ENCODE assay signal across 18 cellular contexts in the genomic region with DNA sequence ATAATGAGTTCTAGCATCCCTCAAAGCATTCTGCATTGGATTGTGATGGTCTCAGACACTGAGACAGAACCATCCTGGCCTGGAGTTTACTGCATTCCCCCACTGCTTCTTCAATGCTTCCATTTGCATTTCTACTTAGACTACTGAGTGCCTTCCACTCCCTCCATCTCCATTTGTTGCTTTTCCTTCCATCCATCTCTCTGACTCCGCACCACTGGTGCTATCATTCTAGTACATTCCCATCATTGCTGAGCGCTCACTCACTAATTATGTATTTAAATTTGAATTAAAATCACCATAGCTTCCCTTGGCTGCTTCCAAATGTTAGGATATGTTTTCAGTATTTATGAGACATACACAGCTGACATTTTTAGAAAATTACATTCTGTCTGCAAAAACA. TPM values are rescaled to one million over a fixed set of nuclear protein-coding genes. Genes with fewer than 3 reads are reported as not detected.
"Had no signal": no experiment of that assay in that cellular context is flagged by ENCODE, and none has a peak within 500 bp of the region (broad histone marks: within the 10 kb centered on the region; RNA-seq: fewer than 3 reads in every experiment).

No MANE protein-coding gene starts in this region.

- H3K27ac ChIP-seq: heart right ventricle, tibial artery, uterus had no signal

- H3K4me3 Mint-ChIP-seq: activated CD4-positive, alpha-beta T cell treated with anti-CD3 and anti-CD28 coated beads, Interleukin-2, amount 10 ng/mL, durations not matched to agents 7 days and 5 days; activated CD8-positive, alpha-beta T cell treated with anti-CD3 and anti-CD28 coated beads, Interleukin-2, amount 10 ng/mL, durations not matched to agents 7 days and 5 days; activated naive CD4-positive, alpha-beta T cell treated with anti-CD3 and anti-CD28 coated beads for 36 hours; activated T-cell treated with anti-CD3 and anti-CD28 coated beads, Interleukin-2, amount 50 U/mL, for 4 hours; central memory CD8-positive, alpha-beta T cell; nephron progenitor cell had no signal

- H3K4me1 Mint-ChIP-seq: activated CD4-positive, alpha-beta T cell treated with anti-CD3 and anti-CD28 coated beads, Interleukin-2, amount 10 ng/mL, durations not matched to agents 7 days and 5 days; central memory CD8-positive, alpha-beta T cell; nephron progenitor cell had no signal

- H3K36me3 ChIP-seq: heart right ventricle, tibial artery, uterus had no signal

- H3K9me3 Mint-ChIP-seq: activated CD4-positive, alpha-beta T cell treated with anti-CD3 and anti-CD28 coated beads, Interleukin-2, amount 10 ng/mL, durations not matched to agents 7 days and 5 days; activated naive CD4-positive, alpha-beta T cell treated with anti-CD3 and anti-CD28 coated beads for 36 hours; nephron progenitor cell had no signal

- H3K9me3 ChIP-seq: heart right ventricle, tibial artery, uterus had no signal

- ATAC-seq: activated CD4-positive, CD25-positive, alpha-beta regulatory T cell treated with anti-CD3 and anti-CD28 coated beads, Interleukin-2, amount 50 U/mL, for 24 hours; activated CD8-positive, alpha-beta T cell treated with anti-CD3 and anti-CD28 coated beads, Interleukin-2, amount 10 ng/mL, durations not matched to agents 7 days and 5 days; activated T-cell treated with anti-CD3 and anti-CD28 coated beads, Interleukin-2, amount 50 U/mL, for 4 hours; heart right ventricle had no signal

- H3K4me3 ChIP-seq: heart right ventricle, tibial artery, uterus had no signal

- H3K4me1 ChIP-seq: heart right ventricle, uterus had no signal

- H3K27me3 Mint-ChIP-seq: activated CD4-positive, alpha-beta T cell treated with anti-CD3 and anti-CD28 coated beads, Interleukin-2, amount 10 ng/mL, durations not matched to agents 7 days and 5 days; central memory CD8-positive, alpha-beta T cell had no signal

- H3K27ac Mint-ChIP-seq: activated CD4-positive, alpha-beta T cell treated with anti-CD3 and anti-CD28 coated beads, Interleukin-2, amount 10 ng/mL, durations not matched to agents 7 days and 5 days; activated CD8-positive, alpha-beta T cell treated with anti-CD3 and anti-CD28 coated beads, Interleukin-2, amount 10 ng/mL, durations not matched to agents 7 days and 5 days; activated naive CD4-positive, alpha-beta T cell treated with anti-CD3 and anti-CD28 coated beads for 36 hours; nephron progenitor cell had no signal

- DNase-seq: activated CD4-positive, alpha-beta T cell treated with anti-CD3 and anti-CD28 coated beads, Interleukin-2, amount 10 ng/mL, durations not matched to agents 7 days and 5 days; activated CD8-positive, alpha-beta T cell treated with anti-CD3 and anti-CD28 coated beads, Interleukin-2, amount 10 ng/mL, durations not matched to agents 7 days and 5 days; activated naive CD4-positive, alpha-beta T cell treated with anti-CD3 and anti-CD28 coated beads for 36 hours; activated T-cell treated with anti-CD3 and anti-CD28 coated beads, Interleukin-2, amount 50 U/mL, for 4 hours; cortex of kidney; heart right ventricle; left cardiac atrium; nephron progenitor cell; nucleus accumbens; retina; stimulated activated CD4-positive, alpha-beta T cell treated with anti-CD3 and anti-CD28 coated beads, Interleukin-2, amount 100 ng/mL, for 24 hours; stimulated activated naive CD4-positive, alpha-beta T cell treated with Interleukin-2 at 50 U/mL for 16 hours; T1000; tibial artery; uterus had no signal

- H3K27me3 ChIP-seq: heart right ventricle, tibial artery, uterus had no signal

RNA-seq across cellular contexts. Expression of a gene that starts 11.8 kb away (rescaled TPM):
- total RNA-seq: activated CD4-positive, alpha-beta T cell treated with anti-CD3 and anti-CD28 coated beads, Interleukin-2, amount 10 ng/mL, durations not matched to agents 7 days and 5 days; activated CD8-positive, alpha-beta T cell treated with anti-CD3 and anti-CD28 coated beads, Interleukin-2, amount 10 ng/mL, durations not matched to agents 7 days and 5 days; activated naive CD4-positive, alpha-beta T cell treated with anti-CD3 and anti-CD28 coated beads for 36 hours; activated T-cell treated with anti-CD3 and anti-CD28 coated beads, Interleukin-2, amount 50 U/mL, for 4 hours; T-helper 1 cell treated with Interleukin-12 subunit alpha and Interleukin-12 subunit beta and Interleukin-4 antibody, amounts not matched to agents 30 ng/mL and 1 ng/mL, for 36 hours had no signal
